In the genomic region with DNA sequence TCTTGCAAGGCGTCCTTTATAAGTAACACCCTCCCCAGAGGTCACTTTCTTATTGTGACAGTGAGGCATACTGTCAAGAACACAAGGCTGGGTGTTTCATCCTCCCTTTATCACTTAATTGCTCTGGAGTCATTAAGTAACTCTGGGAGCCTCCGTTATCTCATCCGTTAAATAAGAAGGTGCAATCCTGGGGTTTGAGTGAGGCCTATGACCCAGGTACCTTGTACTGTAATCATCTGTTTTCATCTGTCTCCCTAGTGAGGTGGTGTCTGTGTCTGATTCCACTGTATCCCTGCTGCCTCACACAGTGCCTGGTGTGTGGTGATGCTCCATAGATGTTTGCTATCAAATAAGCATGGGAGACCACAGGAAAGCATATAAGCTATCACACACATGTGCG, we compare ENCODE assay signal across 18 cellular contexts. TPM values are rescaled to one million over a fixed set of nuclear protein-coding genes. Genes with fewer than 3 reads are reported as not detected.
A peak's percentile ranks its signal among the peaks of the same experiment; 100 is the strongest.
DNase-seq lines count a peak whose midpoint lies in the region; ATAC-seq and TF ChIP-seq lines count a peak whose summit lies in the region.
"Had no signal": no experiment of that assay in that cellular context is flagged by ENCODE, and none has a peak within 500 bp of the region (broad histone marks: within the 10 kb centered on the region; RNA-seq: fewer than 3 reads in every experiment).

No MANE protein-coding gene starts in this region.

- no peak overlapping the region for H3K14ac ChIP-seq in neuronal stem cell (ENCODE audit: low read length)

- H3K4me1 Mint-ChIP-seq in activated CD8-positive, alpha-beta memory T cell treated with anti-CD3 and anti-CD28 coated beads, Interleukin-2, amount 10 ng/mL, durations not matched to agents 7 days and 5 days, result peaks cover 54% of the 10 kb centered on the region
- H3K4me1 Mint-ChIP-seq in effector memory CD8-positive, alpha-beta T cell (ENCODE audit: low read depth in 2 of 2), result peaks cover 71 to 73% of the 10 kb centered on the region in 2 donors

- H3K79me1 ChIP-seq in neuronal stem cell (ENCODE audit: low read depth, low read length), result no peaks in the 10 kb centered on the region

- WGBS in neuronal stem cell (ENCODE audit: extremely low coverage in 2 of 2, insufficient read length in 2 of 2, insufficient replicate concordance in 1 of 2), 2 donors, result no CpG with 5 or more reads among the region's 4 CpGs

- no peak overlapping the region for H3K4me3 ChIP-seq in RWPE2 (ENCODE audit: severe bottlenecking)
- no peak overlapping the region for H3K4me3 ChIP-seq in neuronal stem cell (ENCODE audit: low read length in 2 of 2)
- H3K4me3 ChIP-seq: gastrocnemius medialis, lung, vagina had no signal

- H3K18ac ChIP-seq in neuronal stem cell (ENCODE audit: low read length), result peak overlapping the region; percentile 46

- H3K9me3 Mint-ChIP-seq in activated CD8-positive, alpha-beta memory T cell treated with anti-CD3 and anti-CD28 coated beads, Interleukin-2, amount 10 ng/mL, durations not matched to agents 7 days and 5 days (ENCODE audit: low read depth), result no peaks in the 10 kb centered on the region
- no peaks in the 10 kb centered on the region for H3K9me3 Mint-ChIP-seq in effector memory CD8-positive, alpha-beta T cell
- H3K9me3 Mint-ChIP-seq: activated T-cell treated with anti-CD3 and anti-CD28 coated beads, Interleukin-2, amount 50 U/mL, for 4 hours; neural crest cell had no signal

- no peaks in the 10 kb centered on the region for H3K9me3 ChIP-seq in RWPE2 (ENCODE audit: severe bottlenecking)
- no peaks in the 10 kb centered on the region for H3K9me3 ChIP-seq in neuronal stem cell (replicated peaks in 1 of 2; ENCODE audit: control insufficient read depth in 2 of 2, insufficient read depth in 1 of 2, low read depth in 1 of 2, low read length in 2 of 2)
- H3K9me3 ChIP-seq: gastrocnemius medialis, vagina had no signal

- no peak overlapping the region for H3K9ac ChIP-seq in neuronal stem cell (ENCODE audit: low read depth, low read length, poor library complexity)

- H4K8ac ChIP-seq in neuronal stem cell (ENCODE audit: low read depth, low read length), result no peak overlapping the region

- H2BK12ac ChIP-seq in neuronal stem cell (ENCODE audit: low read length), result no peak overlapping the region

- no peak overlapping the region for H3K4ac ChIP-seq in neuronal stem cell (ENCODE audit: low read length)

- peaks cover 49% of the 10 kb centered on the region for H3K4me1 ChIP-seq in RWPE2 (ENCODE audit: insufficient read depth, poor library complexity, severe bottlenecking)
- H3K4me1 ChIP-seq in neuronal stem cell (ENCODE audit: control insufficient read depth in 2 of 2, insufficient read depth in 1 of 2, low read depth in 1 of 2, low read length in 2 of 2), result peaks cover 10 to 11% of the 10 kb centered on the region in 2 donors

- H2AK5ac ChIP-seq in neuronal stem cell (ENCODE audit: low read depth, low read length), result no peak overlapping the region

- H3K23ac ChIP-seq in neuronal stem cell (ENCODE audit: low read depth, low read length, poor library complexity), result no peak overlapping the region

- no peak overlapping the region for H2BK120ac ChIP-seq in neuronal stem cell (ENCODE audit: low read depth, low read length)

- H2BK15ac ChIP-seq in neuronal stem cell (ENCODE audit: low read length), result no peak overlapping the region

- no peak overlapping the region for H3K4me3 Mint-ChIP-seq in activated CD8-positive, alpha-beta memory T cell treated with anti-CD3 and anti-CD28 coated beads, Interleukin-2, amount 10 ng/mL, durations not matched to agents 7 days and 5 days
- H3K4me3 Mint-ChIP-seq in effector memory CD8-positive, alpha-beta T cell, result no peak overlapping the region
- H3K4me3 Mint-ChIP-seq: activated T-cell treated with anti-CD3 and anti-CD28 coated beads, Interleukin-2, amount 50 U/mL, for 4 hours; neural crest cell had no signal

- peaks cover 4% of the 10 kb centered on the region for H3K27me3 Mint-ChIP-seq in activated CD8-positive, alpha-beta memory T cell treated with anti-CD3 and anti-CD28 coated beads, Interleukin-2, amount 10 ng/mL, durations not matched to agents 7 days and 5 days
- H3K27me3 Mint-ChIP-seq in effector memory CD8-positive, alpha-beta T cell, result no peaks in the 10 kb centered on the region

- ATAC-seq in activated CD8-positive, alpha-beta memory T cell treated with anti-CD3 and anti-CD28 coated beads, Interleukin-2, amount 10 ng/mL, durations not matched to agents 7 days and 5 days, result no peak
- no peak for ATAC-seq in RWPE2 (ENCODE audit: low read depth)
- ATAC-seq in effector memory CD8-positive, alpha-beta T cell (replicated peaks), result no peak
- ATAC-seq: activated T-cell treated with anti-CD3 and anti-CD28 coated beads, Interleukin-2, amount 50 U/mL, for 4 hours; gastrocnemius medialis had no signal

- TF ChIP-seq CTCF in RWPE2 (IDR thresholded peaks at IDR 0.05; ENCODE audit: poor library complexity, severe bottlenecking), result no peak

- no peak for DNase-seq in activated CD8-positive, alpha-beta memory T cell treated with anti-CD3 and anti-CD28 coated beads, Interleukin-2, amount 10 ng/mL, durations not matched to agents 7 days and 5 days
- no peak for DNase-seq in activated CD8-positive, alpha-beta memory T cell treated with anti-CD3 and anti-CD28 coated beads, Interleukin-2, amount 50 U/mL, for 48 hours
- DNase-seq in RWPE2 (ENCODE audit: low spot score) (no peak), neuronal stem cell (ENCODE audit: low spot score) (no peak), DMS53 treated with DMSO at 0.1 percent for 48 hours (lab: John Stamatoyannopoulos, UW; ENCODE audit: unreplicated experiment) (no peak), DMS53 (lab: John Stamatoyannopoulos, UW) (no peak)
- DNase-seq in effector memory CD8-positive, alpha-beta T cell, result no peak
- DNase-seq in stimulated activated CD4-positive, alpha-beta T cell treated with anti-CD3 and anti-CD28 coated beads, Interleukin-4, amount 100 ng/mL, for 1 hour, result no peak
- DNase-seq: activated CD4-positive, alpha-beta T cell treated with anti-CD3 and anti-CD28 coated beads for 1 hour; activated T-cell treated with anti-CD3 and anti-CD28 coated beads, Interleukin-2, amount 50 U/mL, for 4 hours; gastrocnemius medialis; GDM1; KBM-7; NCI-H69 had no signal

- H3K4me2 ChIP-seq in neuronal stem cell (ENCODE audit: insufficient read depth, low read length, poor library complexity, severe bottlenecking), result no peak overlapping the region

- H3K36me3 Mint-ChIP-seq in activated CD8-positive, alpha-beta memory T cell treated with anti-CD3 and anti-CD28 coated beads, Interleukin-2, amount 10 ng/mL, durations not matched to agents 7 days and 5 days, result peaks cover 2% of the 10 kb centered on the region
- H3K36me3 Mint-ChIP-seq in effector memory CD8-positive, alpha-beta T cell (ENCODE audit: insufficient read depth), result peaks cover 5% of the 10 kb centered on the region

- H3K27ac ChIP-seq in RWPE2 (ENCODE audit: poor library complexity, severe bottlenecking), result peak overlapping the region; percentile 100
- no peak overlapping the region for H3K27ac ChIP-seq in neuronal stem cell (replicated peaks; ENCODE audit: low read length)
- H3K27ac ChIP-seq: gastrocnemius medialis had no signal

- H4K91ac ChIP-seq in neuronal stem cell (ENCODE audit: low read depth, low read length, poor library complexity), result no peak overlapping the region

- H2AFZ ChIP-seq in neuronal stem cell (ENCODE audit: low read length), result no peak overlapping the region

- H2BK5ac ChIP-seq in neuronal stem cell (ENCODE audit: low read length), result no peak overlapping the region

- H3K27me3 ChIP-seq in RWPE2 (ENCODE audit: insufficient read depth, poor library complexity, severe bottlenecking), result no peaks in the 10 kb centered on the region
- peaks cover 0 to 35% (median 0%) of the 10 kb centered on the region in 3 experiments for H3K27me3 ChIP-seq in neuronal stem cell (ENCODE audit: control insufficient read depth in 3 of 3, insufficient read depth in 3 of 3, low read depth in 1 of 3, low read length in 3 of 3)
- H3K27me3 ChIP-seq: gastrocnemius medialis, vagina had no signal

- CTCF ChIA-PET in activated CD8-positive, alpha-beta memory T cell treated with anti-CD3 and anti-CD28 coated beads, Interleukin-2, amount 10 ng/mL, durations not matched to agents 7 days and 5 days (lab: Charles Lee), result interaction anchor here (1.0 kb wide), 1 partner anchor 49 kb away, joined by 4 read pairs; no protein-coding TSS in a partner anchor

- H3K27ac Mint-ChIP-seq in activated CD8-positive, alpha-beta memory T cell treated with anti-CD3 and anti-CD28 coated beads, Interleukin-2, amount 10 ng/mL, durations not matched to agents 7 days and 5 days, result peak overlapping the region; percentile 59
- peak overlapping the region; percentile 93 to 95 for H3K27ac Mint-ChIP-seq in effector memory CD8-positive, alpha-beta T cell

- H3K36me3 ChIP-seq in RWPE2 (ENCODE audit: low read depth) (peaks cover 100% of the 10 kb centered on the region), neuronal stem cell (replicated peaks in 1 of 2; ENCODE audit: control insufficient read depth in 2 of 2, insufficient read depth in 2 of 2, low read length in 2 of 2) (no peaks in the 10 kb centered on the region)
- H3K36me3 ChIP-seq: gastrocnemius medialis, vagina had no signal

RNA-seq across cellular contexts. Expression of a gene that starts 17.7 kb away (rescaled TPM):
- total RNA-seq in activated CD8-positive, alpha-beta memory T cell treated with anti-CD3 and anti-CD28 coated beads, Interleukin-2, amount 10 ng/mL, durations not matched to agents 7 days and 5 days, result 1 to 10 TPM; 4.2 to 5.8 TPM
- polyA plus RNA-seq in neuronal stem cell (2013, experiment 1 of 2), result not detected
- not detected for polyA plus RNA-seq in neuronal stem cell (2013, experiment 2 of 2)
- total RNA-seq: endothelial cell of umbilical vein, neural crest cell had no signal
- polyA plus RNA-seq: endothelial cell of umbilical vein had no signal

RNA-seq across cellular contexts. Expression of a gene that starts 40.4 kb away (rescaled TPM):
- 1 to 10 TPM; 3.4 to 5.9 TPM for total RNA-seq in activated CD8-positive, alpha-beta memory T cell treated with anti-CD3 and anti-CD28 coated beads, Interleukin-2, amount 10 ng/mL, durations not matched to agents 7 days and 5 days
- polyA plus RNA-seq in neuronal stem cell (2013, experiment 1 of 2), result 36.1 TPM
- polyA plus RNA-seq in neuronal stem cell (2013, experiment 2 of 2), result 34.4 TPM
